8 cellular contexts compared by ENCODE assay signal in the genomic region with DNA sequence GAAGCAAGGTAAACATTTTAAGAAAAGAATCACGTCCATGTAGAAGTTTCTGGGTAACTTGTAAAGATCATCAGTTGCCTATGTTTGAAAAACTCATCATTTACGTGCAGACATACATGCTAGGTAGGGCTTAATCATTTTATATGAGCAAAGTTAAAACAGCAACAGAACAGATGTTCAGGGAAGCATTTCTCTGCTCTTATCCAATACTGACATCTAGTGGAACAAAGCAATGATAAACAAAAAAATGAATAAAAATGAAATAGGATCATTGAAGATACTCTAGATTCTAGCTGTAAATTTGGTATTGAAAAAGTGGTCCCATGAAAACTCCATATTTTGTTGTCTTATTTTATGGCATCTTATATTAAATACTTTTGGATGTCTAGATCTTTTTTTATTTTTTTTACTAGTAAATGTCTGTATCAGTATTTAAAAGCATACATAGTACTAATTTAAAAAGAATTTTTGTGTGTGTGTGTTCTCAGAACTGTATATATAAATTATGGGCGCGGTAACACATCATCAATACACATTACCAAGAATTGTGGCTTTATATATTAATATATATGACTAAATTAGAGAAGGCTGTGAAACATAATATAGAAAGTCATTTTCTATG.
DNase-seq lines count a peak whose midpoint lies in the region; ATAC-seq and TF ChIP-seq lines count a peak whose summit lies in the region.

No MANE protein-coding gene starts in this region.

- no peak overlapping the region for H3K4me3 ChIP-seq in right lobe of liver

- WGBS in right lobe of liver (ENCODE audit: insufficient coverage, low coverage, low lambda C conversion rate, missing lambda C conversion rate) = 12% methylated on average over 4 of the region's 4 CpGs

- intact Hi-C loops in right lobe of liver (cut with DNase I) = no loop called here

- H3K27ac ChIP-seq in 22Rv1 (no peak overlapping the region), right lobe of liver (no peak overlapping the region)

- in situ Hi-C loops in GM13976 (cut with MboI; ENCODE audit: low sequenced_read_pairs, unreplicated experiment) = no loop called here

- DNase-seq in GM13976 (ENCODE audit: low spot score) = peak; percentile 6
- peak; percentile 31 for DNase-seq in NCI-H2081 treated with DMSO at 0.1 percent for 48 hours (lab: John Stamatoyannopoulos, UW)
- peak; percentile 48 for DNase-seq in astrocyte of the hippocampus (ENCODE audit: low read depth, low spot score)
- no peak for DNase-seq in right lobe of liver
- no peak for DNase-seq in amniotic stem cell (lab: John Stamatoyannopoulos, UW)
- DNase-seq in activated CD8-positive, alpha-beta memory T cell treated with anti-CD3 and anti-CD28 coated beads, Interleukin-2, amount 50 U/mL, for 4 hours = no peak
- no peak for DNase-seq in activated gamma-delta T cell treated with Interleukin-2 at 50 U/mL for 16 hours

- peak; percentile 86 for TF ChIP-seq CTCF in 22Rv1 (IDR thresholded peaks at IDR 0.05)
- peak; percentile 9 for TF ChIP-seq CTCF in GM13976 (IDR thresholded peaks at IDR 0.05; ENCODE audit: borderline replicate concordance, control extremely low read depth, extremely low read depth, insufficient read depth, missing control alignments)
- peak; percentile 51 to 64 (median 56) for TF ChIP-seq CTCF in right lobe of liver (IDR thresholded peaks at IDR 0.05)

- no peaks in the 10 kb centered on the region for H3K36me3 ChIP-seq in right lobe of liver

- no peak for TF ChIP-seq POLR2A in right lobe of liver (IDR thresholded peaks at IDR 0.05)

- no peaks in the 10 kb centered on the region for H3K9me3 ChIP-seq in right lobe of liver

- no peaks in the 10 kb centered on the region for H3K4me1 ChIP-seq in right lobe of liver

- H3K27me3 ChIP-seq in right lobe of liver = no peaks in the 10 kb centered on the region

- ATAC-seq in right lobe of liver = peak; percentile 45 to 55 (median 52)

Comparison
In these comparisons a context has a peak if more than half of its experiments do, and no peak if none do; other contexts are left out.
1. CTCF ChIP-seq: peak in every context shown above with its lines; median percentile 86 in 22Rv1; 56 in right lobe of liver; 9 in GM13976.
2. DNase-seq: peak in GM13976 (single experiment), NCI-H2081 treated with DMSO at 0.1 percent for 48 hours (single experiment) and astrocyte of the hippocampus (single experiment); none in right lobe of liver (0 of 3), amniotic stem cell (single experiment), activated CD8-positive, alpha-beta memory T cell treated with anti-CD3 and anti-CD28 coated beads, Interleukin-2, amount 50 U/mL, for 4 hours (single experiment) and activated gamma-delta T cell treated with Interleukin-2 at 50 U/mL for 16 hours (single experiment).